ENCODE assay signal across 29 cellular contexts in the genomic region with DNA sequence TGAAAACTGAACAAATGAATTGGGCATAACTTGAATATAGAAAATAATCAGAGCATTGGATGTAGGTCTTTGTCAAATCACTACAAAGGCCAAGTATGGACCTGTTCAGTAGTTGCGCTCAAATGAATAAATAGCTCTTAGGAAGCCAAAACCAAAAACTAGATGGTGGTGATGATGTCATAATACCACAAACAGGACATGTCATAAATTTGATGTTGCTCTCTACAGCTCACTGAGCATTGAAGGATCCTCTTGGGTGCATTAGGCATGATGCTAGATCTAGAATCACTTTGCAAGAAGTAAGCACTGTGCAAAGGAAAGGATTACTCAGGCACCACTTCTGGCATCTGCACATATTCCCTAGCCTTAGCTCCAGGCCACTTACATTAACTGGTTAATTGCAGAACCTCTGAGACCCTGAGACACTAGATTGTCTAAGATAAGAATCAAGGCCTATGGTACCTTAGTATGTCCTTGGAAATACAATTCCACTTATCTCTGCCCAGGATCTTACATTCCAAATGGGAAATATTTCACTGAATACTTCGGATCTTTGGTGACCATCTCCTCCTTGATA. TPM values are rescaled to one million over a fixed set of nuclear protein-coding genes. Genes with fewer than 3 reads are reported as not detected.
"Had no signal": no experiment of that assay in that cellular context is flagged by ENCODE, and none has a peak within 500 bp of the region (broad histone marks: within the 10 kb centered on the region; RNA-seq: fewer than 3 reads in every experiment).

No MANE protein-coding gene starts in this region.

- H3K9me3 Mint-ChIP-seq: activated T-helper 1 cell treated with anti-CD3 and anti-CD28 coated beads, Interleukin-12 subunit alpha, Interleukin-12 subunit beta, Interleukin-2, Interleukin-4 antibody, amounts not matched to agents 30 ng/mL and 10 ng/mL and 1 ng/mL, durations not matched to agents 14 hours and 24 hours and 36 hours; T-helper 1 cell treated with Interleukin-12 subunit alpha and Interleukin-12 subunit beta and Interleukin-4 antibody, amounts not matched to agents 30 μg/mL and 1 μg/mL, for 36 hours had no signal

- H3K27ac ChIP-seq: ascending aorta, body of pancreas, SJSA1 had no signal

- DNase-seq: activated CD4-positive, alpha-beta T cell treated with anti-CD3 and anti-CD28 coated beads for 4 hours; activated CD4-positive, alpha-beta T cell treated with anti-CD3 and anti-CD28 coated beads, Interleukin-2, amount 50 U/mL, for 4 hours; activated CD8-positive, alpha-beta memory T cell treated with anti-CD3 and anti-CD28 coated beads, Interleukin-2, amount 10 ng/mL, durations not matched to agents 7 days and 5 days; activated CD8-positive, alpha-beta T cell treated with anti-CD3 and anti-CD28 coated beads, Interleukin-2, amount 10 ng/mL, durations not matched to agents 7 days and 5 days; activated effector memory CD4-positive, alpha-beta T cell treated with Interleukin-2 at 50 U/mL for 16 hours; activated naive CD4-positive, alpha-beta T cell; activated naive CD8-positive, alpha-beta T cell treated with anti-CD3 and anti-CD28 coated beads, Interleukin-2, amount 50 U/mL, for 24 hours; activated T-cell treated with anti-CD3 and anti-CD28 coated beads, Interleukin-2, amount 50 U/mL, for 24 hours; amniotic stem cell; body of pancreas; central memory CD4-positive, alpha-beta T cell; Kasumi-1; NCI-H1105 treated with DMSO at 0.1 percent for 48 hours; NCI-H1436 treated with DMSO at 0.1 percent for 48 hours; NCI-H1930; NCI-H526; NCI-H774; PC-3; SHP77 had no signal

- H3K27me3 Mint-ChIP-seq: activated CD8-positive, alpha-beta memory T cell treated with anti-CD3 and anti-CD28 coated beads, Interleukin-2, amount 10 ng/mL, durations not matched to agents 7 days and 5 days; activated naive CD8-positive, alpha-beta T cell treated with anti-CD3 and anti-CD28 coated beads, Interleukin-2, amount 50 U/mL, for 24 hours; activated T-cell treated with anti-CD3 and anti-CD28 coated beads, Interleukin-2, amount 50 U/mL, for 24 hours had no signal

- ATAC-seq: activated CD4-positive, CD25-positive, alpha-beta regulatory T cell treated with anti-CD3 and anti-CD28 coated beads, Interleukin-2, amount 50 U/mL, for 24 hours; activated CD8-positive, alpha-beta memory T cell treated with anti-CD3 and anti-CD28 coated beads, Interleukin-2, amount 10 ng/mL, durations not matched to agents 7 days and 5 days; activated CD8-positive, alpha-beta T cell treated with anti-CD3 and anti-CD28 coated beads, Interleukin-2, amount 10 ng/mL, durations not matched to agents 7 days and 5 days; activated naive CD4-positive, alpha-beta T cell treated with anti-CD3 and anti-CD28 coated beads, Interleukin-2, amount 50 U/mL, for 72 hours; activated naive CD8-positive, alpha-beta T cell treated with anti-CD3 and anti-CD28 coated beads, Interleukin-2, amount 50 U/mL, for 24 hours; body of pancreas; PC-3 had no signal

- FAIRE-seq: bronchial epithelial cell, RCC 7860 had no signal

- H3K4me1 ChIP-seq: ascending aorta, body of pancreas, SJSA1 had no signal

- H3K4me1 Mint-ChIP-seq: activated CD8-positive, alpha-beta memory T cell treated with anti-CD3 and anti-CD28 coated beads, Interleukin-2, amount 10 ng/mL, durations not matched to agents 7 days and 5 days had no signal

- H3K4me3 Mint-ChIP-seq: activated CD8-positive, alpha-beta memory T cell treated with anti-CD3 and anti-CD28 coated beads, Interleukin-2, amount 10 ng/mL, durations not matched to agents 7 days and 5 days; activated CD8-positive, alpha-beta T cell treated with anti-CD3 and anti-CD28 coated beads, Interleukin-2, amount 10 ng/mL, durations not matched to agents 7 days and 5 days; activated naive CD8-positive, alpha-beta T cell treated with anti-CD3 and anti-CD28 coated beads, Interleukin-2, amount 50 U/mL, for 24 hours; activated T-cell treated with anti-CD3 and anti-CD28 coated beads, Interleukin-2, amount 50 U/mL, for 24 hours; activated T-helper 1 cell treated with anti-CD3 and anti-CD28 coated beads, Interleukin-12 subunit alpha, Interleukin-12 subunit beta, Interleukin-2, Interleukin-4 antibody, amounts not matched to agents 30 ng/mL and 10 ng/mL and 1 ng/mL, durations not matched to agents 14 hours and 24 hours and 36 hours; T-helper 1 cell treated with Interleukin-12 subunit alpha and Interleukin-12 subunit beta and Interleukin-4 antibody, amounts not matched to agents 30 μg/mL and 1 μg/mL, for 36 hours had no signal

- H3K4me3 ChIP-seq: ascending aorta, body of pancreas, SJSA1 had no signal

- H3K36me3 Mint-ChIP-seq: activated CD8-positive, alpha-beta memory T cell treated with anti-CD3 and anti-CD28 coated beads, Interleukin-2, amount 10 ng/mL, durations not matched to agents 7 days and 5 days; activated naive CD4-positive, alpha-beta T cell treated with anti-CD3 and anti-CD28 coated beads, Interleukin-2, amount 50 U/mL, for 72 hours had no signal

- H3K27me3 ChIP-seq: ascending aorta, body of pancreas, SJSA1 had no signal

- H3K36me3 ChIP-seq: ascending aorta, SJSA1 had no signal

- H3K27ac Mint-ChIP-seq: activated CD8-positive, alpha-beta memory T cell treated with anti-CD3 and anti-CD28 coated beads, Interleukin-2, amount 10 ng/mL, durations not matched to agents 7 days and 5 days; activated CD8-positive, alpha-beta T cell treated with anti-CD3 and anti-CD28 coated beads, Interleukin-2, amount 10 ng/mL, durations not matched to agents 7 days and 5 days; activated naive CD4-positive, alpha-beta T cell treated with anti-CD3 and anti-CD28 coated beads, Interleukin-2, amount 50 U/mL, for 72 hours; activated naive CD8-positive, alpha-beta T cell treated with anti-CD3 and anti-CD28 coated beads, Interleukin-2, amount 50 U/mL, for 24 hours; activated T-cell treated with anti-CD3 and anti-CD28 coated beads, Interleukin-2, amount 50 U/mL, for 24 hours; activated T-helper 1 cell treated with anti-CD3 and anti-CD28 coated beads, Interleukin-12 subunit alpha, Interleukin-12 subunit beta, Interleukin-2, Interleukin-4 antibody, amounts not matched to agents 30 ng/mL and 10 ng/mL and 1 ng/mL, durations not matched to agents 14 hours and 24 hours and 36 hours; T-helper 1 cell treated with Interleukin-12 subunit alpha and Interleukin-12 subunit beta and Interleukin-4 antibody, amounts not matched to agents 30 μg/mL and 1 μg/mL, for 36 hours had no signal

- H3K9me3 ChIP-seq: ascending aorta, body of pancreas, SJSA1 had no signal

RNA-seq across cellular contexts. Expression of a gene that starts 58.0 kb away (rescaled TPM):
- total RNA-seq: activated CD8-positive, alpha-beta memory T cell treated with anti-CD3 and anti-CD28 coated beads, Interleukin-2, amount 10 ng/mL, durations not matched to agents 7 days and 5 days; activated CD8-positive, alpha-beta T cell treated with anti-CD3 and anti-CD28 coated beads, Interleukin-2, amount 10 ng/mL, durations not matched to agents 7 days and 5 days; activated naive CD4-positive, alpha-beta T cell treated with anti-CD3 and anti-CD28 coated beads, Interleukin-2, amount 50 U/mL, for 72 hours; activated T-helper 1 cell treated with anti-CD3 and anti-CD28 coated beads, Interleukin-12 subunit alpha, Interleukin-12 subunit beta, Interleukin-2, Interleukin-4 antibody, amounts not matched to agents 30 ng/mL and 10 ng/mL and 1 ng/mL, durations not matched to agents 14 hours and 24 hours and 36 hours; body of pancreas; bronchial epithelial cell; chondrocyte; NCI-H460; PC-3; SJSA1 had no signal
